In the genomic region with DNA sequence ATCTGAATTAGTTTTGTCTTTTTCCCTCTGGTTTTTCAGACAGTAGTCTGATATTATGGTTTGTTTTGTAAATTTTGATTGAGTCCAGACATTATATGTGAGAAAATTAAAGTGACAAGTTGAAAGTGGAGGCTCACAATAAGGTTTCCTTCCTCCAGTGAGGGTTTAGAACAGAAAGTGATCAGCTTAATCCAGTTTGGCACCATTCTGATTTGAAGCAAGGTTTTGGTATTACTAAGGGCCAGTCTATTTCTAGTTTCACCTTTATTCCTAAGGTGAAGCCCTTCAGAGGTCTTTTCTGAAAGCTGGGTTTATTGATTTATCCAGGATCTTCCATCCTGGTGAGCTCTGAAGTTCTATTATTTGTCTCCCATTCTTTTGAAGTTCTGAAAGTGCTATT, we compare ENCODE assay signal across 32 cellular contexts.
DNase-seq lines count a peak whose midpoint lies in the region; ATAC-seq, FAIRE-seq and TF ChIP-seq lines count a peak whose summit lies in the region.
"Had no signal": no experiment of that assay in that cellular context is flagged by ENCODE, and none has a peak within 500 bp of the region (broad histone marks: within the 10 kb centered on the region; RNA-seq: fewer than 3 reads in every experiment).

No MANE protein-coding gene starts in this region.

- POLR2A ChIA-PET in activated CD8-positive, alpha-beta T cell treated with anti-CD3 and anti-CD28 coated beads for 36 hours (lab: Charles Lee), result interaction anchor here (1.1 to 1.6 kb wide), 4 partner anchors 21 to 70 kb away, joined by 3 to 5 read pairs (median 3); no protein-coding TSS in a partner anchor
- POLR2A ChIA-PET in activated CD8-positive, alpha-beta T cell treated with anti-CD3 and anti-CD28 coated beads, Interleukin-2, amount 10 ng/mL, durations not matched to agents 7 days and 5 days (lab: Charles Lee), result interaction anchor here (1.1 kb wide), 1 partner anchor 19 kb away, joined by 3 read pairs; no protein-coding TSS in a partner anchor
- POLR2A ChIA-PET in CD8-positive, alpha-beta memory T cell (lab: Charles Lee), result interaction anchor here (1.0 kb wide), 1 partner anchor 17 kb away, joined by 4 read pairs; no protein-coding TSS in a partner anchor

- no peak for TF ChIP-seq CTCF in activated CD8-positive, alpha-beta T cell treated with anti-CD3 and anti-CD28 coated beads for 36 hours (IDR thresholded peaks at IDR 0.05)
- no peak for TF ChIP-seq CTCF in osteocyte (IDR thresholded peaks at IDR 0.05)

- H3K27me3 Mint-ChIP-seq in activated CD8-positive, alpha-beta T cell treated with anti-CD3 and anti-CD28 coated beads for 36 hours, result no peaks in the 10 kb centered on the region
- no peaks in the 10 kb centered on the region for H3K27me3 Mint-ChIP-seq in activated CD8-positive, alpha-beta T cell treated with anti-CD3 and anti-CD28 coated beads, Interleukin-2, amount 10 ng/mL, durations not matched to agents 7 days and 5 days (ENCODE audit: low read depth)
- no peaks in the 10 kb centered on the region for H3K27me3 Mint-ChIP-seq in CD8-positive, alpha-beta memory T cell
- H3K27me3 Mint-ChIP-seq in osteocyte (ENCODE audit: unreplicated experiment), result no peaks in the 10 kb centered on the region
- H3K27me3 Mint-ChIP-seq: B cell had no signal

- ATAC-seq in activated CD8-positive, alpha-beta T cell treated with anti-CD3 and anti-CD28 coated beads for 36 hours, result peak; percentile 38
- no peak for ATAC-seq in activated CD8-positive, alpha-beta T cell treated with anti-CD3 and anti-CD28 coated beads, Interleukin-2, amount 10 ng/mL, durations not matched to agents 7 days and 5 days
- peak; percentile 51 for ATAC-seq in HG03342 (IDR thresholded peaks at IDR 0.05; ENCODE audit: unreplicated experiment)
- ATAC-seq: K562 had no signal

- H3K4me3 Mint-ChIP-seq in activated CD8-positive, alpha-beta T cell treated with anti-CD3 and anti-CD28 coated beads for 36 hours, result peak overlapping the region; percentile 33
- H3K4me3 Mint-ChIP-seq in activated CD8-positive, alpha-beta T cell treated with anti-CD3 and anti-CD28 coated beads, Interleukin-2, amount 10 ng/mL, durations not matched to agents 7 days and 5 days, result no peak overlapping the region
- peak overlapping the region; percentile 69 to 99 (median 97) for H3K4me3 Mint-ChIP-seq in CD8-positive, alpha-beta memory T cell
- no peak overlapping the region for H3K4me3 Mint-ChIP-seq in osteocyte (ENCODE audit: unreplicated experiment)
- H3K4me3 Mint-ChIP-seq: activated naive CD4-positive, alpha-beta T cell treated with anti-CD3 and anti-CD28 coated beads, Interleukin-2, amount 10 ng/mL, durations not matched to agents 7 days and 5 days; B cell; mesothelial cell of epicardium; naive B cell had no signal

- DNase-seq in activated CD8-positive, alpha-beta T cell treated with anti-CD3 and anti-CD28 coated beads for 36 hours, result no peak
- no peak for DNase-seq in activated CD8-positive, alpha-beta T cell treated with anti-CD3 and anti-CD28 coated beads, Interleukin-2, amount 10 ng/mL, durations not matched to agents 7 days and 5 days
- no peak for DNase-seq in CD8-positive, alpha-beta memory T cell
- no peak for DNase-seq in NK-92 treated with Interleukin-12 subunit alpha and Interleukin-12 subunit beta, amount 100 ng/mL, for 24 hours (lab: John Stamatoyannopoulos, UW)
- DNase-seq in NCI-H1436 treated with DMSO at 0.1 percent for 48 hours (lab: John Stamatoyannopoulos, UW) (no peak), osteocyte (ENCODE audit: extremely low spot score, unreplicated experiment) (no peak)
- DNase-seq: activated CD4-positive, alpha-beta T cell treated with anti-CD3 and anti-CD28 coated beads, Interleukin-2, amount 50 U/mL, for 4 hours; activated naive CD4-positive, alpha-beta T cell treated with anti-CD3 and anti-CD28 coated beads, Interleukin-2, amount 10 ng/mL, durations not matched to agents 7 days and 5 days; anterior cingulate cortex; COR-L47; DMS79; effector CD8-positive, alpha-beta T cell; erythroblast; GF-D8; H7; head of caudate nucleus; naive B cell; NCI-H1105; NCI-H2029 treated with DMSO at 0.1 percent for 48 hours; NCI-H526; occipital lobe; SHP77; T-helper 9 cell; transverse colon had no signal

- FAIRE-seq in islet of Langerhans (lab: Jason Lieb, UNC), result peak; percentile 38
- FAIRE-seq: bronchial epithelial cell, colon, K562 had no signal

- H3K27ac Mint-ChIP-seq in activated CD8-positive, alpha-beta T cell treated with anti-CD3 and anti-CD28 coated beads for 36 hours, result peak overlapping the region; percentile 76
- no peak overlapping the region for H3K27ac Mint-ChIP-seq in activated CD8-positive, alpha-beta T cell treated with anti-CD3 and anti-CD28 coated beads, Interleukin-2, amount 10 ng/mL, durations not matched to agents 7 days and 5 days
- H3K27ac Mint-ChIP-seq in CD8-positive, alpha-beta memory T cell, result peak overlapping the region; percentile 59 to 100 (median 98)
- no peak overlapping the region for H3K27ac Mint-ChIP-seq in osteocyte (ENCODE audit: unreplicated experiment)
- H3K27ac Mint-ChIP-seq: activated naive CD4-positive, alpha-beta T cell treated with anti-CD3 and anti-CD28 coated beads, Interleukin-2, amount 10 ng/mL, durations not matched to agents 7 days and 5 days; B cell; mesothelial cell of epicardium had no signal

- no peak overlapping the region for H3K4me3 ChIP-seq in CD8-positive, alpha-beta memory T cell (ENCODE audit: low read length)
- H3K4me3 ChIP-seq: K562, transverse colon had no signal

- H3K4me1 Mint-ChIP-seq in activated CD8-positive, alpha-beta T cell treated with anti-CD3 and anti-CD28 coated beads for 36 hours (ENCODE audit: low read depth), result peaks cover 52% of the 10 kb centered on the region
- H3K4me1 Mint-ChIP-seq in activated CD8-positive, alpha-beta T cell treated with anti-CD3 and anti-CD28 coated beads, Interleukin-2, amount 10 ng/mL, durations not matched to agents 7 days and 5 days (ENCODE audit: low read depth), result peaks cover 58% of the 10 kb centered on the region
- peaks cover 63 to 77% (median 75%) of the 10 kb centered on the region in 3 donors for H3K4me1 Mint-ChIP-seq in CD8-positive, alpha-beta memory T cell
- H3K4me1 Mint-ChIP-seq in osteocyte (ENCODE audit: unreplicated experiment), result peaks cover 14% of the 10 kb centered on the region

- H3K27ac ChIP-seq in CD8-positive, alpha-beta memory T cell (ENCODE audit: low read depth, low read length), result no peak overlapping the region
- H3K27ac ChIP-seq: transverse colon, VCaP had no signal

- H3K9me3 ChIP-seq in CD8-positive, alpha-beta memory T cell (ENCODE audit: low read length), result peaks cover 2% of the 10 kb centered on the region
- H3K9me3 ChIP-seq: transverse colon had no signal

- CTCF ChIA-PET in activated CD8-positive, alpha-beta T cell treated with anti-CD3 and anti-CD28 coated beads for 36 hours (lab: Charles Lee), result interaction anchor here (1.1 to 1.9 kb wide), 2 partner anchors 13 kb away, joined by 4 read pairs; no protein-coding TSS in a partner anchor
- CTCF ChIA-PET in activated CD8-positive, alpha-beta T cell treated with anti-CD3 and anti-CD28 coated beads, Interleukin-2, amount 10 ng/mL, durations not matched to agents 7 days and 5 days (lab: Charles Lee), result interaction anchor here (1.2 to 1.5 kb wide), 4 partner anchors 12 to 45 kb away, joined by 3 to 6 read pairs (median 3); no protein-coding TSS in a partner anchor
- CTCF ChIA-PET in CD8-positive, alpha-beta memory T cell (lab: Charles Lee), result interaction anchor here (1.2 to 1.7 kb wide), 2 partner anchors 17 to 23 kb away, joined by 3 to 5 read pairs; no protein-coding TSS in a partner anchor

- H3K36me3 Mint-ChIP-seq in activated CD8-positive, alpha-beta T cell treated with anti-CD3 and anti-CD28 coated beads for 36 hours (ENCODE audit: low read depth), result peaks cover 24% of the 10 kb centered on the region
- H3K36me3 Mint-ChIP-seq in activated CD8-positive, alpha-beta T cell treated with anti-CD3 and anti-CD28 coated beads, Interleukin-2, amount 10 ng/mL, durations not matched to agents 7 days and 5 days (ENCODE audit: low read depth), result peaks cover 73% of the 10 kb centered on the region
- H3K36me3 Mint-ChIP-seq in CD8-positive, alpha-beta memory T cell, result peaks cover 27 to 76% (median 73%) of the 10 kb centered on the region in 3 donors
- peaks cover 5% of the 10 kb centered on the region for H3K36me3 Mint-ChIP-seq in osteocyte (ENCODE audit: unreplicated experiment)

- peaks cover 39% of the 10 kb centered on the region for H3K4me1 ChIP-seq in CD8-positive, alpha-beta memory T cell (ENCODE audit: insufficient read depth, low read length)
- H3K4me1 ChIP-seq: transverse colon had no signal

- H3K9me3 Mint-ChIP-seq in activated CD8-positive, alpha-beta T cell treated with anti-CD3 and anti-CD28 coated beads for 36 hours, result peaks cover 25% of the 10 kb centered on the region
- peaks cover 43% of the 10 kb centered on the region for H3K9me3 Mint-ChIP-seq in activated CD8-positive, alpha-beta T cell treated with anti-CD3 and anti-CD28 coated beads, Interleukin-2, amount 10 ng/mL, durations not matched to agents 7 days and 5 days (ENCODE audit: insufficient read depth)
- H3K9me3 Mint-ChIP-seq in CD8-positive, alpha-beta memory T cell, result peaks cover 23 to 57% (median 53%) of the 10 kb centered on the region in 5 donors
- peaks cover 11% of the 10 kb centered on the region for H3K9me3 Mint-ChIP-seq in osteocyte (ENCODE audit: unreplicated experiment)

- H3K36me3 ChIP-seq in CD8-positive, alpha-beta memory T cell (ENCODE audit: insufficient read depth, low read length), result peaks cover 12% of the 10 kb centered on the region
- H3K36me3 ChIP-seq: transverse colon had no signal

- no peaks in the 10 kb centered on the region for H3K27me3 ChIP-seq in CD8-positive, alpha-beta memory T cell (ENCODE audit: insufficient read depth, low read length, poor library complexity, severe bottlenecking)
- H3K27me3 ChIP-seq: transverse colon had no signal

- intact Hi-C loops in activated CD8-positive, alpha-beta T cell treated with anti-CD3 and anti-CD28 coated beads for 36 hours (cut with micrococcal nuclease), result loop anchor here (5.0 kb wide), 1 partner anchor 35 kb away; no protein-coding TSS in a partner anchor

Comparison
In these comparisons a context has a peak if more than half of its experiments do, and no peak if none do; other contexts are left out.
1. H3K27ac Mint-ChIP-seq: peak in activated CD8-positive, alpha-beta T cell treated with anti-CD3 and anti-CD28 coated beads for 36 hours (single experiment) and CD8-positive, alpha-beta memory T cell (8 of 8); none in activated CD8-positive, alpha-beta T cell treated with anti-CD3 and anti-CD28 coated beads, Interleukin-2, amount 10 ng/mL, durations not matched to agents 7 days and 5 days (single experiment) and osteocyte (single experiment).
2. H3K4me3 Mint-ChIP-seq: peak in activated CD8-positive, alpha-beta T cell treated with anti-CD3 and anti-CD28 coated beads for 36 hours (single experiment) and CD8-positive, alpha-beta memory T cell (7 of 7); none in activated CD8-positive, alpha-beta T cell treated with anti-CD3 and anti-CD28 coated beads, Interleukin-2, amount 10 ng/mL, durations not matched to agents 7 days and 5 days (single experiment) and osteocyte (single experiment).